In the genomic region with DNA sequence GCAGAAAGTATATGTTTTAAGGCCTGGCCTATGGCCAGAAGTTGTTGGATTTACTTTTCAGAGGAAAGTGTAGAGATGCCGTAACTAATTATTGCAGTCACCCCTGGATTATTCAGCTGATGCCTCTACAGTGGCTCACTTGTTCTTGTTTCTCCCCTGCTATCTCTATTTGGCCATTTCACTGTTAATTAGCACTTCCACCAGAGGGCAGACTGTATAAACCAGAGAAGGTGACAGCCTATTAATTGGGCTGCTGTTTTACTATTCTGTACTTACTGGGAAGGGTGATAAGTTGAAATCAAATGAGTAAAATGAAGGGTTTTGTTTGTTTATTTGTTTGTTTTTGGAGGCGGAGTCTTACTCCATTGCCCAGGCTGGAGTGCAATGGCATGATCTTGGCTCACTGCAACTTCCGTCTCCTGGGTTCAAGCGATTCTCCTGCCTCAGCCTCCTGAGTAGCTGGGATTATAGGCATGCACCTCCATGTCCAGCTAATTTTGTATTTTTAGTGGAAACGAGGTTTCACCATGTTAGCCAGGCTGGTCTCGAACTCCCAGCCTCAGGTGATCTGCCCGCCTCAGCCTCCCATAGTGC, we compare ENCODE assay signal across 10 cellular contexts.
DNase-seq lines count a peak whose midpoint lies in the region; TF ChIP-seq lines count a peak whose summit lies in the region.
"Had no signal": no experiment of that assay in that cellular context is flagged by ENCODE, and none has a peak within 500 bp of the region (broad histone marks: within the 10 kb centered on the region; RNA-seq: fewer than 3 reads in every experiment).

No MANE protein-coding gene starts in this region.

- H3K9me3 Mint-ChIP-seq in nephron, result no peaks in the 10 kb centered on the region

- H3K36me3 ChIP-seq in MM.1S (replicated peaks; ENCODE audit: insufficient read depth, low read length), result peaks cover 22% of the 10 kb centered on the region
- H3K36me3 ChIP-seq in HAP-1 (replicated peaks), result peaks cover 75% of the 10 kb centered on the region

- no peaks in the 10 kb centered on the region for H3K27me3 Mint-ChIP-seq in nephron (ENCODE audit: low read depth)

- no peaks in the 10 kb centered on the region for H3F3A ChIP-seq in MM.1S (ENCODE audit: insufficient read depth, low read length)

- H3K4me1 ChIP-seq in MM.1S (ENCODE audit: low read length), result no peaks in the 10 kb centered on the region
- no peaks in the 10 kb centered on the region for H3K4me1 ChIP-seq in HAP-1

- H3K36me3 Mint-ChIP-seq in nephron (ENCODE audit: low read depth), result peaks cover 68% of the 10 kb centered on the region

- H3K27ac ChIP-seq in MM.1S (ENCODE audit: low read length), result no peak overlapping the region
- H3K27ac ChIP-seq: BLaER1, neutrophil had no signal

- H2AFZ ChIP-seq in MM.1S (ENCODE audit: low read length), result no peak overlapping the region

- H3K27ac Mint-ChIP-seq in nephron, result no peak overlapping the region

- no peaks in the 10 kb centered on the region for H3K79me2 ChIP-seq in MM.1S (ENCODE audit: low read length)

- H3K9me2 ChIP-seq in MM.1S (replicated peaks; ENCODE audit: insufficient read depth, low read length), result no peaks in the 10 kb centered on the region

- H3K27me3 ChIP-seq in MM.1S (replicated peaks; ENCODE audit: insufficient read depth, low read length) (no peaks in the 10 kb centered on the region), HAP-1 (ENCODE audit: low read depth) (no peaks in the 10 kb centered on the region)
- H3K27me3 ChIP-seq: BLaER1, neutrophil had no signal

- H3K4me3 ChIP-seq in MM.1S (ENCODE audit: low read length) (no peak overlapping the region), cardiac fibroblast (replicated peaks in 1 of 2; ENCODE audit: low read depth in 2 of 2, low read length in 2 of 2) (no peak overlapping the region), HAP-1 (no peak overlapping the region)
- H3K4me3 ChIP-seq: BLaER1 had no signal

- H3K9me3 ChIP-seq in MM.1S (replicated peaks; ENCODE audit: insufficient read depth, low read length) (no peaks in the 10 kb centered on the region), HAP-1 (no peaks in the 10 kb centered on the region)
- H3K9me3 ChIP-seq: BLaER1, neutrophil had no signal

- no peak overlapping the region for H3K4me2 ChIP-seq in MM.1S (ENCODE audit: low read depth, low read length)
- H3K4me2 ChIP-seq: BLaER1 had no signal

- DNase-seq in DMS79 treated with DMSO at 0.1 percent for 48 hours (lab: John Stamatoyannopoulos, UW), result peak; percentile 22
- no peak for DNase-seq in DMS79 (lab: John Stamatoyannopoulos, UW)
- peak; percentile 38 for DNase-seq in MM.1S
- peak; percentile 27 to 41 for DNase-seq in cardiac fibroblast (ENCODE audit: low read depth in 2 of 2)
- no peak for DNase-seq in NCI-H187 (lab: John Stamatoyannopoulos, UW)
- no peak for DNase-seq in HAP-1 (ENCODE audit: low spot score in 2 of 2)
- DNase-seq in stimulated activated naive CD4-positive, alpha-beta T cell treated with Interleukin-2 at 50 U/mL for 16 hours (lab: John Stamatoyannopoulos, UW), result no peak

- in situ Hi-C loops in HAP-1 (cut with MboI; ENCODE audit: low sequenced_read_pairs), result no loop called here

- H3K4me3 Mint-ChIP-seq in nephron, result no peak overlapping the region

- H3K9ac ChIP-seq in MM.1S (ENCODE audit: low read length), result no peak overlapping the region
- H3K9ac ChIP-seq: BLaER1 had no signal

- no peaks in the 10 kb centered on the region for H4K20me1 ChIP-seq in MM.1S (ENCODE audit: insufficient read depth, low read length)

- peaks cover 13% of the 10 kb centered on the region for H3K4me1 Mint-ChIP-seq in nephron

- TF ChIP-seq CTCF in MM.1S (IDR thresholded peaks at IDR 0.05; ENCODE audit: low read length) (peak; percentile 55), cardiac fibroblast (IDR thresholded peaks at IDR 0.05; ENCODE audit: low read depth, low read length) (peak; percentile 39), nephron (IDR thresholded peaks at IDR 0.05; ENCODE audit: unreplicated experiment in 3 of 3) (peak; percentile 29 to 47 (median 31))

Comparison
In these comparisons a context has a peak if more than half of its experiments do, and no peak if none do; other contexts are left out.
1. DNase-seq: peak in DMS79 treated with DMSO at 0.1 percent for 48 hours (single experiment), MM.1S (single experiment) and cardiac fibroblast (2 of 2); none in DMS79 (single experiment), NCI-H187 (0 of 2), HAP-1 (0 of 2) and stimulated activated naive CD4-positive, alpha-beta T cell treated with Interleukin-2 at 50 U/mL for 16 hours (single experiment).
2. Peak in every context shown above with its lines, with median percentiles within 50 percentile points of each other: CTCF ChIP-seq.